Comparison of ENCODE assay signal across 30 cellular contexts in the genomic region with DNA sequence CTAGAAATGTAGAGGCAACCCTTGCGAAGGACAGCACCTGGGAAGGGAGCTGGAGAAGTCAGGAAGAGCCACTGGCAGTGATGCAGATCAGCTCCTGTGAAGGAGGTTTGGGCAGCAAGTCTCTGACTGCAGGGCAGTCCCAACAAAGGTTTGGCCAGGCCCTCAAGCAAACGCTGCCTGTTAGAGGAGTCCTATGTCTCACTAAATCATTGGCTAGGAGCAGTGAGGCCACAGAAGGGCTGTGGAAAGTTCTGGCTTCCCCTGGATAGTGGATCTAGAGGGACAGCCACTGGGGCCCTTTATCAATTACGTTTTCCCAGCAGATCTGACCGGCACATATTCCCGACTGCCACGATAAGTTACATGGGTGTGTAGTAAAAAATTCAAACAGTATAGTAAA. TPM values are rescaled to one million over a fixed set of nuclear protein-coding genes. Genes with fewer than 3 reads are reported as not detected.
DNase-seq lines count a peak whose midpoint lies in the region; ATAC-seq and TF ChIP-seq lines count a peak whose summit lies in the region.
"Had no signal": no experiment of that assay in that cellular context is flagged by ENCODE, and none has a peak within 500 bp of the region (broad histone marks: within the 10 kb centered on the region; RNA-seq: fewer than 3 reads in every experiment).

No MANE protein-coding gene starts in this region.

- no peaks in the 10 kb centered on the region for H3K9me3 ChIP-seq in adipocyte (ENCODE audit: control insufficient read depth, low read length)
- no peaks in the 10 kb centered on the region for H3K9me3 ChIP-seq in naive thymus-derived CD4-positive, alpha-beta T cell (ENCODE audit: control insufficient read depth in 2 of 3, low read length in 3 of 3)
- H3K9me3 ChIP-seq: esophagus squamous epithelium, stomach, tibial artery had no signal

- CTCF ChIA-PET in naive thymus-derived CD4-positive, alpha-beta T cell (lab: Charles Lee) = interaction anchor here (0.7 kb wide), 1 partner anchor 755 kb away, joined by 5 read pairs; no protein-coding TSS in a partner anchor

- ATAC-seq in natural killer cell = no peak
- ATAC-seq in natural killer cell treated with Interleukin-12 subunit alpha and Interleukin-12 subunit beta and Interleukin-15 and Interleukin-18, amount 100 ng/mL, for 72 hours = no peak
- ATAC-seq in naive thymus-derived CD4-positive, alpha-beta T cell = no peak
- no peak for ATAC-seq in GM21367 (IDR thresholded peaks at IDR 0.05; ENCODE audit: unreplicated experiment)
- ATAC-seq: HepG2, left colon had no signal

- H3K4me3 ChIP-seq in adipocyte (ENCODE audit: low read length) = no peak overlapping the region
- no peak overlapping the region for H3K4me3 ChIP-seq in naive thymus-derived CD4-positive, alpha-beta T cell (ENCODE audit: low read length)
- H3K4me3 ChIP-seq: coronary artery, esophagus squamous epithelium, GM23248, SK-N-MC, skin epidermis, stomach, tibial artery had no signal

- no peaks in the 10 kb centered on the region for H3K9me3 Mint-ChIP-seq in natural killer cell
- H3K9me3 Mint-ChIP-seq in natural killer cell treated with Interleukin-12 subunit alpha and Interleukin-12 subunit beta and Interleukin-15 and Interleukin-18, amount 100 ng/mL, for 72 hours = no peaks in the 10 kb centered on the region
- no peaks in the 10 kb centered on the region for H3K9me3 Mint-ChIP-seq in naive thymus-derived CD4-positive, alpha-beta T cell
- H3K9me3 Mint-ChIP-seq: activated naive CD4-positive, alpha-beta T cell treated with anti-CD3 and anti-CD28 coated beads for 36 hours; T-helper 1 cell treated with Interleukin-12 subunit alpha and Interleukin-12 subunit beta and Interleukin-4 antibody, amounts not matched to agents 30 μg/mL and 1 μg/mL, for 36 hours had no signal

- H3K27me3 Mint-ChIP-seq in natural killer cell (ENCODE audit: low read depth in 2 of 2) = no peaks in the 10 kb centered on the region
- no peaks in the 10 kb centered on the region for H3K27me3 Mint-ChIP-seq in natural killer cell treated with Interleukin-12 subunit alpha and Interleukin-12 subunit beta and Interleukin-15 and Interleukin-18, amount 100 ng/mL, for 72 hours
- no peaks in the 10 kb centered on the region for H3K27me3 Mint-ChIP-seq in naive thymus-derived CD4-positive, alpha-beta T cell

- intact Hi-C loops in natural killer cell (cut with micrococcal nuclease) = no loop called here
- intact Hi-C loops in naive thymus-derived CD4-positive, alpha-beta T cell (cut with micrococcal nuclease) = loop anchor here (5.0 kb wide), 5 partner anchors 91 to 399 kb away; a partner anchor contains a TSS

- H3K4me3 Mint-ChIP-seq in natural killer cell = peak overlapping the region; percentile 25
- H3K4me3 Mint-ChIP-seq in natural killer cell treated with Interleukin-12 subunit alpha and Interleukin-12 subunit beta and Interleukin-15 and Interleukin-18, amount 100 ng/mL, for 72 hours = no peak overlapping the region
- peak overlapping the region in 1 of 10 donors; percentile 11 for H3K4me3 Mint-ChIP-seq in naive thymus-derived CD4-positive, alpha-beta T cell
- H3K4me3 Mint-ChIP-seq: activated naive CD4-positive, alpha-beta T cell treated with anti-CD3 and anti-CD28 coated beads for 36 hours; T-helper 1 cell treated with Interleukin-12 subunit alpha and Interleukin-12 subunit beta and Interleukin-4 antibody, amounts not matched to agents 30 μg/mL and 1 μg/mL, for 36 hours had no signal

- peaks cover 23% of the 10 kb centered on the region for H3K36me3 ChIP-seq in adipocyte (ENCODE audit: control insufficient read depth, insufficient read depth, low read length, severe bottlenecking)
- H3K36me3 ChIP-seq in naive thymus-derived CD4-positive, alpha-beta T cell (ENCODE audit: control insufficient read depth in 2 of 3, insufficient read depth in 3 of 3, low read length in 3 of 3) = peaks cover 0 to 24% (median 8%) of the 10 kb centered on the region in 3 experiments

- no peak for DNase-seq in natural killer cell
- DNase-seq in natural killer cell treated with Interleukin-12 subunit alpha and Interleukin-12 subunit beta and Interleukin-15 and Interleukin-18, amount 100 ng/mL, for 72 hours (ENCODE audit: low spot score) = no peak
- no peak for DNase-seq in adipocyte (ENCODE audit: low read depth)
- DNase-seq in naive thymus-derived CD4-positive, alpha-beta T cell = no peak
- no peak for DNase-seq in SW 1271 (lab: John Stamatoyannopoulos, UW)
- no peak for DNase-seq in iPS-NIHi7 (ENCODE audit: extremely low spot score)
- DNase-seq: activated naive CD4-positive, alpha-beta T cell treated with anti-CD3 and anti-CD28 coated beads for 36 hours; anterior cingulate cortex; C1 segment of cervical spinal cord; esophagus squamous epithelium; foreskin melanocyte; GM23248; left colon; mesenchymal stem cell; MV-4-11; NCI-H1436 treated with DMSO at 0.1 percent for 48 hours; NCI-H2107; NCI-H446; NCI-H774; stimulated activated CD4-positive, alpha-beta T cell treated with anti-CD3 and anti-CD28 coated beads, Interleukin-1b, Interleukin-23, amount 100 ng/mL, for 48 hours; stimulated activated CD8-positive, alpha-beta memory T cell treated with anti-CD3 and anti-CD28 coated beads, Interleukin-4, amount 100 ng/mL, for 48 hours; stomach; tibial artery had no signal

- peak overlapping the region; percentile 7 for H3K9ac ChIP-seq in adipocyte (ENCODE audit: low read length)
- H3K9ac ChIP-seq: GM23248 had no signal

- no peak for TF ChIP-seq CTCF in natural killer cell (IDR thresholded peaks at IDR 0.05)

- peak overlapping the region; percentile 36 to 61 for H3K27ac Mint-ChIP-seq in natural killer cell
- no peak overlapping the region for H3K27ac Mint-ChIP-seq in natural killer cell treated with Interleukin-12 subunit alpha and Interleukin-12 subunit beta and Interleukin-15 and Interleukin-18, amount 100 ng/mL, for 72 hours
- peak overlapping the region in 8 of 9 donors; percentile 30 to 74 (median 52) for H3K27ac Mint-ChIP-seq in naive thymus-derived CD4-positive, alpha-beta T cell
- H3K27ac Mint-ChIP-seq: activated naive CD4-positive, alpha-beta T cell treated with anti-CD3 and anti-CD28 coated beads for 36 hours; T-helper 1 cell treated with Interleukin-12 subunit alpha and Interleukin-12 subunit beta and Interleukin-4 antibody, amounts not matched to agents 30 μg/mL and 1 μg/mL, for 36 hours had no signal

- no peaks in the 10 kb centered on the region for H3K27me3 ChIP-seq in adipocyte (replicated peaks; ENCODE audit: control insufficient read depth, insufficient read depth, low read length)
- H3K27me3 ChIP-seq in naive thymus-derived CD4-positive, alpha-beta T cell (ENCODE audit: control insufficient read depth in 2 of 2, insufficient read depth in 2 of 2, low read length in 2 of 2) = no peaks in the 10 kb centered on the region
- H3K27me3 ChIP-seq: esophagus squamous epithelium, stomach, tibial artery had no signal

- peaks cover 24% of the 10 kb centered on the region for H3K4me1 ChIP-seq in adipocyte (ENCODE audit: control insufficient read depth, insufficient read depth, low read length)
- H3K4me1 ChIP-seq in naive thymus-derived CD4-positive, alpha-beta T cell (ENCODE audit: control insufficient read depth in 2 of 2, insufficient read depth in 2 of 2, low read length in 2 of 2) = peaks cover 12 to 17% of the 10 kb centered on the region in 2 donors

- peaks cover 7% of the 10 kb centered on the region for H3K36me3 Mint-ChIP-seq in natural killer cell
- peaks cover 7% of the 10 kb centered on the region for H3K36me3 Mint-ChIP-seq in natural killer cell treated with Interleukin-12 subunit alpha and Interleukin-12 subunit beta and Interleukin-15 and Interleukin-18, amount 100 ng/mL, for 72 hours
- H3K36me3 Mint-ChIP-seq in naive thymus-derived CD4-positive, alpha-beta T cell = peaks cover 3 to 19% (median 10%) of the 10 kb centered on the region in 5 donors

- POLR2A ChIA-PET in naive thymus-derived CD4-positive, alpha-beta T cell (lab: Charles Lee) = no interaction called here

- H3K27ac ChIP-seq in naive thymus-derived CD4-positive, alpha-beta T cell (ENCODE audit: low read depth, low read length) = no peak overlapping the region
- H3K27ac ChIP-seq: coronary artery, esophagus squamous epithelium, GM23248, HL-60, SK-N-MC, skin epidermis, tibial artery had no signal

- peaks cover 26 to 38% of the 10 kb centered on the region in 2 donors for H3K4me1 Mint-ChIP-seq in natural killer cell
- H3K4me1 Mint-ChIP-seq in natural killer cell treated with Interleukin-12 subunit alpha and Interleukin-12 subunit beta and Interleukin-15 and Interleukin-18, amount 100 ng/mL, for 72 hours (ENCODE audit: low read depth in 2 of 2) = peaks cover 24 to 31% of the 10 kb centered on the region in 2 donors
- H3K4me1 Mint-ChIP-seq in naive thymus-derived CD4-positive, alpha-beta T cell = peaks cover 17 to 51% (median 31%) of the 10 kb centered on the region in 7 donors

RNA-seq across cellular contexts. Expression of a gene that starts 2.5 kb away (rescaled TPM):
- 10 to 100 TPM; 17.2 to 22.9 (median 22.5) TPM for total RNA-seq in natural killer cell
- total RNA-seq in natural killer cell treated with Interleukin-12 subunit alpha and Interleukin-12 subunit beta and Interleukin-15 and Interleukin-18, amount 100 ng/mL, for 72 hours = 10 to 100 TPM; 19.7 to 36.1 TPM
- 10 to 100 TPM; 12.0 to 20.7 (median 17.0) TPM for total RNA-seq in naive thymus-derived CD4-positive, alpha-beta T cell
- polyA plus RNA-seq in naive thymus-derived CD4-positive, alpha-beta T cell = 10 to 100 TPM in 1 of 2 donors, 1 to 10 TPM in 1; 8.8 to 14.2 TPM

RNA-seq across cellular contexts. Expression of a gene that starts 43.7 kb away (rescaled TPM):
- total RNA-seq in natural killer cell = 10 to 100 TPM; 70.1 to 89.6 (median 78.6) TPM
- total RNA-seq in natural killer cell treated with Interleukin-12 subunit alpha and Interleukin-12 subunit beta and Interleukin-15 and Interleukin-18, amount 100 ng/mL, for 72 hours = 10 to 100 TPM; 46.7 to 83.8 TPM
- 10 to 100 TPM; 59.7 to 85.3 (median 78.9) TPM for total RNA-seq in naive thymus-derived CD4-positive, alpha-beta T cell
- 100 to 1,000 TPM; 188 to 199 TPM for polyA plus RNA-seq in naive thymus-derived CD4-positive, alpha-beta T cell

Comparison
In these comparisons a context has a peak if more than half of its experiments do, and no peak if none do; other contexts are left out.
1. H3K27ac Mint-ChIP-seq: peak in natural killer cell (2 of 2) and naive thymus-derived CD4-positive, alpha-beta T cell (8 of 9); none in natural killer cell treated with Interleukin-12 subunit alpha and Interleukin-12 subunit beta and Interleukin-15 and Interleukin-18, amount 100 ng/mL, for 72 hours (0 of 2).